In genomic region chr1:164708596-164708995, GRCh38 we compare ENCODE assay signal across 1 cellular context.
TF ChIP-seq lines count a peak whose summit lies in the region.

No MANE protein-coding gene starts in this region.

TF ChIP-seq in H1, 55 proteins besides CTCF, POLR2A, EP300 and RAD21:
- TF ChIP-seq RFX5 (IDR thresholded peaks at IDR 0.05; ENCODE audit: borderline replicate concordance, low read depth, low read length) (no peak), KDM1A (IDR thresholded peaks at IDR 0.05; ENCODE audit: borderline replicate concordance, low read length) (peak; percentile 59; the same call in 1 of the 2 replicates), SAP30 (IDR thresholded peaks at IDR 0.05; ENCODE audit: insufficient read depth, insufficient replicate concordance, low read length) (no peak)
